Comparison of ENCODE assay signal across 21 cellular contexts in the genomic region with DNA sequence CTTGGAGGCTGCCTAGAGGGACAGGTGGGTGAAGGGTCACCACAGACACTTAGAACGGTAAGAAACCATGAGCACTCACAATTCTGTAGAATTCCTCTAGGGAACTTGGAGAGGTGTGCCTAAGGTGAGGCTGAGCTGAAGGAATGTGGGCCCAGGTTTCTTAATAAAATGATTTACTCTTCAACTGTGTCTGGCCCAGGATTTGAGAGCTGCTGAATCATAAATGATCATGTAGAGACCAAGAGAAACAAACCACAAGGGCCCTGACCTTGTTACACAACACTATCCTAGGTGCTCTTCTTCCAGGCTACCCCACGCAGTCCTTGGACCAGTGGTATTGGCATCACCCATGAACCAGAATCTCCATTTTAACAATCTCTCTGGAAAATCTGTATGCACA.
"Had no signal": no experiment of that assay in that cellular context is flagged by ENCODE, and none has a peak within 500 bp of the region (broad histone marks: within the 10 kb centered on the region; RNA-seq: fewer than 3 reads in every experiment).

No MANE protein-coding gene starts in this region.

- H3K4me1 Mint-ChIP-seq: naive B cell, nephron had no signal

- H3K27me3 ChIP-seq: gastroesophageal sphincter, sigmoid colon, stomach had no signal

- H3K36me3 ChIP-seq: gastroesophageal sphincter had no signal

- H3K27ac ChIP-seq: gastroesophageal sphincter, sigmoid colon, stomach had no signal

- H3K27ac Mint-ChIP-seq: dendritic cell treated with granulocyte-macrophage colony-stimulating factor and Interleukin-4, amounts not matched to agents 40 ng/mL and 50 ng/mL, for 4 days; effector memory CD8-positive, alpha-beta T cell; naive B cell; nephron had no signal

- DNase-seq: effector memory CD8-positive, alpha-beta T cell; erythroblast; glutamatergic neuron; kidney; left colon; left ventricle myocardium superior; mesendoderm; naive B cell; occipital lobe; sigmoid colon; stimulated activated CD4-positive, alpha-beta T cell treated with anti-CD3 and anti-CD28 coated beads, Interleukin-2, amount 100 ng/mL, for 24 hours; stimulated activated CD4-positive, alpha-beta T cell treated with anti-CD3 and anti-CD28 coated beads, Interleukin-4, amount 100 ng/mL, for 4 hours; stimulated activated naive CD4-positive, alpha-beta T cell; stomach; substantia nigra; trophoblast cell had no signal

- ATAC-seq: effector memory CD8-positive, alpha-beta T cell; gastroesophageal sphincter; left colon; left ventricle myocardium superior had no signal

- H3K4me3 Mint-ChIP-seq: dendritic cell treated with granulocyte-macrophage colony-stimulating factor and Interleukin-4, amounts not matched to agents 40 ng/mL and 50 ng/mL, for 4 days; effector memory CD8-positive, alpha-beta T cell; nephron had no signal

- H3K4me3 ChIP-seq: gastroesophageal sphincter, lung, sigmoid colon, skin epidermis, stomach had no signal

- H3K4me1 ChIP-seq: sigmoid colon, stomach had no signal
